Comparison of ENCODE assay signal across 1 cellular context in genomic region chr1:3197781-3198316, GRCh38.
TF ChIP-seq lines count a peak whose summit lies in the region.

No MANE protein-coding gene starts in this region.

TF ChIP-seq in HepG2, 621 proteins besides CTCF, POLR2A, EP300 and RAD21 (continued from another document and continues in another):
- no peak for TF ChIP-seq NFAT5 (CRISPR knock-in tag; IDR thresholded peaks at IDR 0.05)
- TF ChIP-seq TIGD3 (CRISPR knock-in tag; IDR thresholded peaks at IDR 0.05; ENCODE audit: borderline replicate concordance) = no peak
- 0 out of 2 replicates have a peak, but pooled peaks have one; percentile 23 for TF ChIP-seq ZSCAN5A (CRISPR knock-in tag; IDR thresholded peaks at IDR 0.05; ENCODE audit: borderline replicate concordance)
- TF ChIP-seq ZNF619 (CRISPR knock-in tag; IDR thresholded peaks at IDR 0.05) = no peak
- TF ChIP-seq ZNF703 (CRISPR knock-in tag; IDR thresholded peaks at IDR 0.05; ENCODE audit: borderline replicate concordance) = 0 out of 2 replicates have a peak, but pooled peaks have one; percentile 80
- peak; percentile 53; the same call in 1 of the 2 replicates for TF ChIP-seq HNF1B (CRISPR knock-in tag; IDR thresholded peaks at IDR 0.05)
- no peak for TF ChIP-seq BRCA1 (CRISPR knock-in tag; IDR thresholded peaks at IDR 0.05)
- TF ChIP-seq ZNF382 (CRISPR knock-in tag; IDR thresholded peaks at IDR 0.05; ENCODE audit: borderline replicate concordance) = no peak
- TF ChIP-seq SOX5 (CRISPR knock-in tag; IDR thresholded peaks at IDR 0.05; ENCODE audit: borderline replicate concordance) = no peak
- TF ChIP-seq SMAD3 (CRISPR knock-in tag; IDR thresholded peaks at IDR 0.05) = 0 out of 2 replicates have a peak, but pooled peaks have one; percentile 46
- TF ChIP-seq ZNF460 (CRISPR knock-in tag; IDR thresholded peaks at IDR 0.05; ENCODE audit: borderline replicate concordance) = no peak
- no peak for TF ChIP-seq ZBTB42 (CRISPR knock-in tag; IDR thresholded peaks at IDR 0.05)
- no peak for TF ChIP-seq ZSCAN30 (CRISPR knock-in tag; IDR thresholded peaks at IDR 0.05)
- peak; percentile 23; the same call in 1 of the 2 replicates for TF ChIP-seq ZSCAN25 (CRISPR knock-in tag; IDR thresholded peaks at IDR 0.05)
- peak; percentile 50 for TF ChIP-seq RFXAP (CRISPR knock-in tag; IDR thresholded peaks at IDR 0.05; ENCODE audit: borderline replicate concordance)
- TF ChIP-seq ZGPAT (CRISPR knock-in tag; IDR thresholded peaks at IDR 0.05) = peak; percentile 29; the same call in 1 of the 2 replicates
- TF ChIP-seq PAX8 (CRISPR knock-in tag; IDR thresholded peaks at IDR 0.05; ENCODE audit: borderline replicate concordance) = 0 out of 2 replicates have a peak, but pooled peaks have one; percentile 31
- no peak for TF ChIP-seq NFYC (CRISPR knock-in tag; IDR thresholded peaks at IDR 0.05)
- no peak for TF ChIP-seq ZNF605 (CRISPR knock-in tag; IDR thresholded peaks at IDR 0.05)
- peak; percentile 83 for TF ChIP-seq SALL1 (CRISPR knock-in tag; IDR thresholded peaks at IDR 0.05)
- TF ChIP-seq ZBTB49 (CRISPR knock-in tag; IDR thresholded peaks at IDR 0.05; ENCODE audit: borderline replicate concordance) = no peak
- no peak for TF ChIP-seq SOX6 (IDR thresholded peaks at IDR 0.05)
- TF ChIP-seq SOX6 (CRISPR knock-in tag; IDR thresholded peaks at IDR 0.05) = peak; percentile 74
- TF ChIP-seq HINFP (CRISPR knock-in tag; IDR thresholded peaks at IDR 0.05; ENCODE audit: low read depth) = no peak
- TF ChIP-seq ZNF18 (CRISPR knock-in tag; IDR thresholded peaks at IDR 0.05; ENCODE audit: insufficient replicate concordance) = peak; percentile 43
- TF ChIP-seq ZNF572 (CRISPR knock-in tag; IDR thresholded peaks at IDR 0.05) = 0 out of 2 replicates have a peak, but pooled peaks have one; percentile 35
- TF ChIP-seq SRY (CRISPR knock-in tag; IDR thresholded peaks at IDR 0.05) = no peak
- TF ChIP-seq NR0B2 (CRISPR knock-in tag; IDR thresholded peaks at IDR 0.05) = 0 out of 2 replicates have a peak, but pooled peaks have one; percentile 61
- 0 out of 2 replicates have a peak, but pooled peaks have one; percentile 51 for TF ChIP-seq ZBTB34 (CRISPR knock-in tag; IDR thresholded peaks at IDR 0.05)
- TF ChIP-seq ZFY (CRISPR knock-in tag; IDR thresholded peaks at IDR 0.05) = peak; percentile 55
- TF ChIP-seq E2F2 (CRISPR knock-in tag; IDR thresholded peaks at IDR 0.05; ENCODE audit: borderline replicate concordance) = no peak
- TF ChIP-seq ATF7-NPFF (CRISPR knock-in tag; IDR thresholded peaks at IDR 0.05; ENCODE audit: low read depth) = 0 out of 2 replicates have a peak, but pooled peaks have one; percentile 55
- no peak for TF ChIP-seq MYNN (CRISPR knock-in tag; IDR thresholded peaks at IDR 0.05; ENCODE audit: low read depth)
- TF ChIP-seq ZNF350 (CRISPR knock-in tag; IDR thresholded peaks at IDR 0.05; ENCODE audit: borderline replicate concordance, low read depth) = no peak; the same call in 1 of the 2 replicates
- TF ChIP-seq DRAP1 (CRISPR knock-in tag; IDR thresholded peaks at IDR 0.05) = no peak
- 0 out of 2 replicates have a peak, but pooled peaks have one; percentile 17 for TF ChIP-seq HOXD1 (CRISPR knock-in tag; IDR thresholded peaks at IDR 0.05)
- TF ChIP-seq YEATS2 (CRISPR knock-in tag; IDR thresholded peaks at IDR 0.05; ENCODE audit: borderline replicate concordance) = no peak
- no peak for TF ChIP-seq SATB2 (CRISPR knock-in tag; IDR thresholded peaks at IDR 0.05)
